30 cellular contexts compared by ENCODE assay signal in the genomic region with DNA sequence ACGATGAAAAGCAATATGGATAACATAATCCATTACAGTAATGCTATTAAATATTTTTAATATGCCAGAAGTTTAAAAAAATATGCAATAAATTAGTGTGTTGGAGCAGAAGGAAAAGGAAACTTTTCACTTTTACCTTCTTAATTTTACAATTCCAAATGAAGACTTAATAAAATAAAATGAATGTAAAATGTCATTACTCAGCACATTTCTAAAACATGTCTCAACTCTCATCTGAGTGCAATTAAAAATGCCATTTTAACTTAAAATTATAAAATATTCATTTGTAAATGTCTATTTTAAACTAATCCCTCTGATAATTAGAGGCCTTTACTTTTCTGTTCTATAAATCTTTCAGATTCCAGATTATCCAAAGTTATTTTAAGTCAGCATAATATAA.
"Had no signal": no experiment of that assay in that cellular context is flagged by ENCODE, and none has a peak within 500 bp of the region (broad histone marks: within the 10 kb centered on the region; RNA-seq: fewer than 3 reads in every experiment).

No MANE protein-coding gene starts in this region.

- H3K9me3 ChIP-seq: ascending aorta had no signal

- H3K4me3 ChIP-seq: ascending aorta, cardiac muscle cell had no signal

- H3K4me1 ChIP-seq: ascending aorta had no signal

- ATAC-seq: activated CD8-positive, alpha-beta T cell treated with anti-CD3 and anti-CD28 coated beads for 36 hours; activated naive CD8-positive, alpha-beta T cell treated with anti-CD3 and anti-CD28 coated beads, Interleukin-2, amount 50 U/mL, for 24 hours had no signal

- DNase-seq: activated B cell treated with CpG ODN at 0.5 μM for 24 hours; activated CD4-positive, alpha-beta memory T cell treated with anti-CD3 and anti-CD28 coated beads for 36 hours; activated CD4-positive, alpha-beta T cell treated with anti-CD3 and anti-CD28 coated beads for 4 hours; activated CD4-positive, alpha-beta T cell treated with anti-CD3 and anti-CD28 coated beads, Interleukin-2, amount 10 ng/mL, durations not matched to agents 24 days and 14 days; activated CD4-positive, alpha-beta T cell treated with anti-CD3 and anti-CD28 coated beads, Interleukin-2, amount 50 U/mL, for 1 hour; activated CD4-positive, alpha-beta T cell treated with anti-CD3 and anti-CD28 coated beads, Interleukin-2, amount 50 U/mL, for 4 hours; activated CD4-positive, CD25-positive, alpha-beta regulatory T cell treated with anti-CD3 and anti-CD28 coated beads, Interleukin-2, amount 50 U/mL, for 72 hours; activated CD8-positive, alpha-beta memory T cell treated with anti-CD3 and anti-CD28 coated beads, Interleukin-2, amount 50 U/mL, for 4 hours; activated CD8-positive, alpha-beta T cell treated with anti-CD3 and anti-CD28 coated beads for 36 hours; activated effector memory CD4-positive, alpha-beta T cell treated with Interleukin-2 at 50 U/mL for 16 hours; activated gamma-delta T cell; activated naive CD4-positive, alpha-beta T cell treated with anti-CD3 and anti-CD28 coated beads, Interleukin-2, amount 10 ng/mL, durations not matched to agents 7 days and 5 days; activated naive CD4-positive, alpha-beta T cell treated with Interleukin-2 at 50 U/mL for 16 hours; activated naive CD8-positive, alpha-beta T cell treated with anti-CD3 and anti-CD28 coated beads, Interleukin-2, amount 10 ng/mL, durations not matched to agents 7 days and 5 days; activated naive CD8-positive, alpha-beta T cell treated with anti-CD3 and anti-CD28 coated beads, Interleukin-2, amount 50 U/mL, for 24 hours; activated T-cell treated with anti-CD3 and anti-CD28 coated beads for 4 hours; activated T-cell treated with anti-CD3 and anti-CD28 coated beads, Interleukin-2, amount 50 U/mL, for 1 hour; activated T-cell treated with anti-CD3 and anti-CD28 coated beads, Interleukin-2, amount 50 U/mL, for 48 hours; amygdala; anterior cingulate cortex; caudate nucleus; cerebellar nuclear complex; T-helper 1 cell; T-helper 2 cell; T-helper 9 cell had no signal

- H3K36me3 ChIP-seq: ascending aorta, cardiac muscle cell had no signal

- FAIRE-seq: bronchial epithelial cell, TTC549 had no signal

- H3K27me3 ChIP-seq: ascending aorta, cardiac muscle cell had no signal

- H3K27ac ChIP-seq: ascending aorta, cardiac muscle cell, VCaP had no signal
